ENCODE assay signal across 26 cellular contexts in the genomic region with DNA sequence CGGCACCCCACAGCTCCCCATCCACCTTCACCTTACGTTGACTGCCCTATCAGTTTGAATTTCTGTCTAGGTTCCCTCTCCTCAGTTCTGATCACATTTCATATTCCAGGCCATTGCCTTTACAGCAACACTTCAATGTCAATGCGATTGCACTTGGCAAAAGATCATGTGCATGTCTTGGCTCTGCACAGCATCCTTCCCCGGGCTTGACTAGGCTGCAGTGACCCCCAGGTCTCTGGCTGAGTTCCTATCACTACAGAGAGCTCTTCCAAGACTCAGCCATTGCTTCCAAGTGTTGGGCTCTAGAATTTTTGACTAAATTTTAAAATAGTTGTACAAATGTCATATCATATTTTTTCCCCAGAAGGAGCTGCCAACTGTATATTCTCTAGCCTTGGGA.
"Had no signal": no experiment of that assay in that cellular context is flagged by ENCODE, and none has a peak within 500 bp of the region (broad histone marks: within the 10 kb centered on the region; RNA-seq: fewer than 3 reads in every experiment).

No MANE protein-coding gene starts in this region.

- H3K27me3 ChIP-seq: pancreas, stomach, thyroid gland, vagina had no signal

- H3K9me3 Mint-ChIP-seq: nephron progenitor cell had no signal

- H3K36me3 ChIP-seq: gastrocnemius medialis, lower lobe of right lung, pancreas, stomach, thyroid gland, vagina had no signal

- H3K4me3 ChIP-seq: coronary artery, gastrocnemius medialis, lower lobe of right lung, pancreas, smooth muscle cell, stomach, thyroid gland, vagina had no signal

- DNase-seq: dermis blood vessel endothelial cell; effector memory CD4-positive, alpha-beta T cell; erythroblast; gastrocnemius medialis; head of caudate nucleus; lower lobe of right lung; naive thymus-derived CD8-positive, alpha-beta T cell; nephron progenitor cell; occipital lobe; pancreas; retina; stimulated activated CD4-positive, alpha-beta T cell treated with anti-CD3 and anti-CD28 coated beads, Interleukin-12 subunit alpha, Interleukin-12 subunit beta, amount 100 ng/mL, for 4 hours; stimulated activated CD4-positive, alpha-beta T cell treated with anti-CD3 and anti-CD28 coated beads, Interleukin-1b, Interleukin-23, amount 100 ng/mL, for 48 hours; stimulated activated CD4-positive, alpha-beta T cell treated with anti-CD3 and anti-CD28 coated beads, Interleukin-4, amount 100 ng/mL, for 1 hour; stimulated activated CD8-positive, alpha-beta memory T cell treated with anti-CD3 and anti-CD28 coated beads, Interleukin-4, amount 100 ng/mL, for 48 hours; stimulated activated naive CD4-positive, alpha-beta T cell treated with Interleukin-2 at 50 U/mL for 16 hours; stomach; thyroid gland; trophoblast cell had no signal

- H3K27ac ChIP-seq: coronary artery, gastrocnemius medialis, lower lobe of right lung, pancreas, stomach, thyroid gland, vagina had no signal

- ATAC-seq: gastrocnemius medialis; left lobe of liver; lower lobe of right lung; naive thymus-derived CD8-positive, alpha-beta T cell; pancreas; sciatic nerve had no signal

- H3K4me3 Mint-ChIP-seq: naive thymus-derived CD8-positive, alpha-beta T cell; nephron progenitor cell had no signal

- H3K27ac Mint-ChIP-seq: naive thymus-derived CD8-positive, alpha-beta T cell; nephron progenitor cell had no signal

- H3K4me1 ChIP-seq: gastrocnemius medialis, lower lobe of right lung, pancreas, stomach, thyroid gland, vagina had no signal

- H3K4me2 ChIP-seq: smooth muscle cell had no signal

- H3K4me1 Mint-ChIP-seq: naive thymus-derived CD8-positive, alpha-beta T cell had no signal

- H3K36me3 Mint-ChIP-seq: naive thymus-derived CD8-positive, alpha-beta T cell had no signal

- H3K9me3 ChIP-seq: gastrocnemius medialis, lower lobe of right lung, pancreas, stomach, thyroid gland, vagina had no signal

- FAIRE-seq: endometrium, keratinocyte, pancreas had no signal
